In genomic region chr19:1063030-1063908, GRCh38 we compare ENCODE assay signal across 8 cellular contexts. TPM values are rescaled to one million over a fixed set of nuclear protein-coding genes. Genes with fewer than 3 reads are reported as not detected.
DNase-seq lines count a peak whose midpoint lies in the region; ATAC-seq and TF ChIP-seq lines count a peak whose summit lies in the region.

No MANE protein-coding gene starts in this region.

- DNase-seq in activated CD4-positive, CD25-positive, alpha-beta regulatory T cell (lab: John Stamatoyannopoulos, UW) = peak in 3 of 4 experiments; percentile 32 to 40 (median 34)
- DNase-seq in T-helper 2 cell treated with Interferon-gamma antibody and Interleukin-4, amounts not matched to agents 5 μg/mL and 100 μg/mL, for 36 hours (ENCODE audit: low spot score) = peak; percentile 67
- DNase-seq in chondrocyte (ENCODE audit: low spot score) = peak; percentile 90
- peak; percentile 64 to 88 (median 76) for DNase-seq in stimulated activated naive CD4-positive, alpha-beta T cell (lab: John Stamatoyannopoulos, UW)
- DNase-seq in GOT3 (lab: John Stamatoyannopoulos, UW) = no peak

- H3K27ac Mint-ChIP-seq in T-helper 2 cell treated with Interferon-gamma antibody and Interleukin-4, amounts not matched to agents 5 μg/mL and 100 μg/mL, for 36 hours = peak overlapping the region; percentile 10
- no peak overlapping the region for H3K27ac Mint-ChIP-seq in chondrocyte (ENCODE audit: unreplicated experiment)

- H3K27me3 Mint-ChIP-seq in T-helper 2 cell treated with Interferon-gamma antibody and Interleukin-4, amounts not matched to agents 5 μg/mL and 100 μg/mL, for 36 hours (ENCODE audit: low read depth) = no peaks in the 10 kb centered on the region
- peaks cover 4% of the 10 kb centered on the region for H3K27me3 Mint-ChIP-seq in chondrocyte (ENCODE audit: low read depth)

- H3K36me3 Mint-ChIP-seq in T-helper 2 cell treated with Interferon-gamma antibody and Interleukin-4, amounts not matched to agents 5 μg/mL and 100 μg/mL, for 36 hours (ENCODE audit: low read depth) = peaks cover 2% of the 10 kb centered on the region
- H3K36me3 Mint-ChIP-seq in chondrocyte (ENCODE audit: low read depth) = no peaks in the 10 kb centered on the region

- TF ChIP-seq CTCF in chondrocyte (IDR thresholded peaks at IDR 0.05) = no peak

- H3K4me3 Mint-ChIP-seq in T-helper 2 cell treated with Interferon-gamma antibody and Interleukin-4, amounts not matched to agents 5 μg/mL and 100 μg/mL, for 36 hours = no peak overlapping the region
- H3K4me3 Mint-ChIP-seq in chondrocyte (ENCODE audit: unreplicated experiment) = no peak overlapping the region

- no peaks in the 10 kb centered on the region for H3K9me3 Mint-ChIP-seq in T-helper 2 cell treated with Interferon-gamma antibody and Interleukin-4, amounts not matched to agents 5 μg/mL and 100 μg/mL, for 36 hours
- no peaks in the 10 kb centered on the region for H3K9me3 Mint-ChIP-seq in chondrocyte (ENCODE audit: low read depth)

- H3K4me1 Mint-ChIP-seq in T-helper 2 cell treated with Interferon-gamma antibody and Interleukin-4, amounts not matched to agents 5 μg/mL and 100 μg/mL, for 36 hours (ENCODE audit: low read depth) = peaks cover 19% of the 10 kb centered on the region
- H3K4me1 Mint-ChIP-seq in chondrocyte (ENCODE audit: low read depth) = peaks cover 3% of the 10 kb centered on the region

- no peak for ATAC-seq in activated CD4-positive, CD25-positive, alpha-beta regulatory T cell treated with anti-CD3 and anti-CD28 coated beads, Interleukin-2, amount 50 U/mL, for 24 hours
- ATAC-seq in HG02973 (IDR thresholded peaks at IDR 0.05; ENCODE audit: unreplicated experiment) (no peak), GM21526 (IDR thresholded peaks at IDR 0.05; ENCODE audit: low FRiP score, unreplicated experiment) (no peak)

RNA-seq across cellular contexts. Expression of gene ARHGAP45, which starts 3.7 kb away (rescaled TPM):
- 0.57 to 1.6 TPM (median 1.0 TPM) in 3 replicates for total RNA-seq in chondrocyte

RNA-seq across cellular contexts. Expression of gene ABCA7, which starts 23.4 kb away (rescaled TPM):
- 6.7 to 15.9 TPM (median 8.9 TPM) in 3 replicates for total RNA-seq in chondrocyte

RNA-seq across cellular contexts. Expression of gene POLR2E, which starts 31.9 kb away (rescaled TPM):
- 110 to 119 TPM (median 113 TPM) in 3 replicates for total RNA-seq in chondrocyte

RNA-seq across cellular contexts. Expression of gene CNN2, which starts 36.9 kb away (rescaled TPM):
- 258 to 363 TPM (median 357 TPM) in 3 replicates for total RNA-seq in chondrocyte

RNA-seq across cellular contexts. Expression of gene GPX4, which starts 40.5 kb away (rescaled TPM):
- total RNA-seq in chondrocyte = 240 to 246 TPM (median 245 TPM) in 3 replicates
